In the genomic region with DNA sequence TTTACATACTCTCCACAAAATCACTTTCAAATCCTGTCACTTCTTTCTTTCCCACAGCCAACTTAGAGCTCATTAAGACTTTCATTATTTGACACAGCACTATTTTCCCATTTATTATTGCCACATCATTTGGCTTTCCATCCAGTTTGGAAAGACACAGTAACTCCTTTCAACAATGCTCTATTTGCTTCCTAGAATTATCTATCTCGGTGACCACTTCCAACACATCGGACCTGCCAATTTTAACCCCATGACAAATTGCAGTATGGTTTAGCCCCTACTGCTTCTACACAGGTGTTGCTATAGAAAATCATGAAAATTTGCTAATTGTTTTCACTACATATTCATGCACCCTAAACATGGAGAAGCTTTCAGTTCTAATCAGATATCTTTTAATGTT, we compare ENCODE assay signal across 32 cellular contexts.
"Had no signal": no experiment of that assay in that cellular context is flagged by ENCODE, and none has a peak within 500 bp of the region (broad histone marks: within the 10 kb centered on the region; RNA-seq: fewer than 3 reads in every experiment).

No MANE protein-coding gene starts in this region.

- H3K4me1 ChIP-seq: adrenal gland, body of pancreas, breast epithelium had no signal

- H3K27ac ChIP-seq: adrenal gland, body of pancreas, brain microvascular endothelial cell, breast epithelium, VCaP had no signal

- H3K36me3 ChIP-seq: adrenal gland, brain microvascular endothelial cell, breast epithelium had no signal

- H3K9me3 ChIP-seq: adrenal gland, body of pancreas, breast epithelium had no signal

- DNase-seq: activated B cell treated with CpG ODN at 0.5 μM for 24 hours; activated CD4-positive, alpha-beta memory T cell treated with anti-CD3 and anti-CD28 coated beads for 36 hours; activated CD4-positive, alpha-beta T cell treated with anti-CD3 and anti-CD28 coated beads for 4 hours; activated CD4-positive, alpha-beta T cell treated with anti-CD3 and anti-CD28 coated beads, Interleukin-2, amount 10 ng/mL, durations not matched to agents 24 days and 14 days; activated CD4-positive, alpha-beta T cell treated with anti-CD3 and anti-CD28 coated beads, Interleukin-2, amount 50 U/mL, for 1 hour; activated CD4-positive, alpha-beta T cell treated with anti-CD3 and anti-CD28 coated beads, Interleukin-2, amount 50 U/mL, for 4 hours; activated CD4-positive, CD25-positive, alpha-beta regulatory T cell treated with anti-CD3 and anti-CD28 coated beads, Interleukin-2, amount 50 U/mL, for 72 hours; activated CD8-positive, alpha-beta memory T cell treated with anti-CD3 and anti-CD28 coated beads, Interleukin-2, amount 50 U/mL, for 4 hours; activated CD8-positive, alpha-beta T cell treated with anti-CD3 and anti-CD28 coated beads for 36 hours; activated effector memory CD4-positive, alpha-beta T cell treated with anti-CD3 and anti-CD28 coated beads, Interleukin-2, amount 50 U/mL, for 16 hours; activated gamma-delta T cell treated with Interleukin-2 at 50 U/mL for 16 hours; activated naive CD4-positive, alpha-beta T cell; activated naive CD4-positive, alpha-beta T cell treated with anti-CD3 and anti-CD28 coated beads for 36 hours; activated naive CD4-positive, alpha-beta T cell treated with anti-CD3 and anti-CD28 coated beads, Interleukin-2, amount 50 U/mL, for 16 hours; activated naive CD8-positive, alpha-beta T cell treated with anti-CD3 and anti-CD28 coated beads for 36 hours; activated T-cell treated with anti-CD3 and anti-CD28 coated beads for 4 hours; activated T-cell treated with anti-CD3 and anti-CD28 coated beads, Interleukin-2, amount 50 U/mL, for 1 hour; activated T-cell treated with anti-CD3 and anti-CD28 coated beads, Interleukin-2, amount 50 U/mL, for 4 hours; activated T-cell treated with anti-CD3 and anti-CD28 coated beads, Interleukin-2, amount 50 U/mL, for 72 hours; adrenal gland; amniotic stem cell; aorta; body of pancreas; brain microvascular endothelial cell; central memory CD4-positive, alpha-beta T cell; T-helper 1 cell; T-helper 2 cell; T-helper 9 cell had no signal

- H3K27me3 ChIP-seq: adrenal gland, body of pancreas, brain microvascular endothelial cell, breast epithelium had no signal

- H3K4me3 ChIP-seq: adrenal gland, body of pancreas, breast epithelium had no signal

- ATAC-seq: activated CD8-positive, alpha-beta T cell treated with anti-CD3 and anti-CD28 coated beads for 36 hours; activated naive CD4-positive, alpha-beta T cell treated with anti-CD3 and anti-CD28 coated beads, Interleukin-2, amount 50 U/mL, for 72 hours; activated T-cell treated with anti-CD3 and anti-CD28 coated beads, Interleukin-2, amount 50 U/mL, for 4 hours; activated T-cell treated with anti-CD3 and anti-CD28 coated beads, Interleukin-2, amount 50 U/mL, for 72 hours; activated T-helper 17 cell treated with anti-CD3 and anti-CD28 coated beads, Interleukin-2, amount 50 U/mL, for 72 hours; body of pancreas had no signal
